ENCODE assay signal across 8 cellular contexts in the genomic region with DNA sequence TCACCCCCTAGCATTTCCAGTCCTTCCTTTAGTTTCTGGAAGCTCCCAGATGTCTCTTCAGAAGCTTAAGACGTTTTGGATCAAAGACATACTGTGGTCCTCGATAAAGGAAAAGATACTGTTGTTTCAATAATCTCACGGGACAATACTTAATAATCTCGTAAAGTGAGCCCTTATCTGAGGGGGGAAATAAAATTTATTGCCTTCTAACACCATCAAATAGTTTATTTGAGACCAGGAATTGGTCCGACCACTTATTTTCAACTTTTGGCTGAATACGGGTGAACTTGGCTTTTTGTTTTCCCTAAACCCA. TPM values are rescaled to one million over a fixed set of nuclear protein-coding genes. Genes with fewer than 3 reads are reported as not detected.
DNase-seq lines count a peak whose midpoint lies in the region; ATAC-seq, FAIRE-seq and TF ChIP-seq lines count a peak whose summit lies in the region.

No MANE protein-coding gene starts in this region.

- H3K9me3 Mint-ChIP-seq in CD4-positive, alpha-beta memory T cell = no peaks in the 10 kb centered on the region
- H3K9me3 Mint-ChIP-seq in osteocyte (ENCODE audit: unreplicated experiment) = peaks cover 4% of the 10 kb centered on the region

- no peaks in the 10 kb centered on the region for H3K27me3 Mint-ChIP-seq in CD4-positive, alpha-beta memory T cell
- peaks cover 3% of the 10 kb centered on the region for H3K27me3 Mint-ChIP-seq in osteocyte (ENCODE audit: unreplicated experiment)

- peak overlapping the region; percentile 91 to 99 (median 99) for H3K27ac Mint-ChIP-seq in CD4-positive, alpha-beta memory T cell
- H3K27ac Mint-ChIP-seq in osteocyte (ENCODE audit: unreplicated experiment) = peak overlapping the region; percentile 100

- no peak for DNase-seq in CD4-positive, alpha-beta memory T cell
- DNase-seq in OCI-LY7 (ENCODE audit: low spot score) (no peak), endothelial cell of umbilical vein (ENCODE audit: low read depth, low spot score) (no peak), osteocyte (ENCODE audit: extremely low spot score, unreplicated experiment) (no peak), COLO829 (ENCODE audit: low spot score) (no peak), NCI-H510A treated with DMSO at 0.1 percent for 48 hours (lab: John Stamatoyannopoulos, UW) (no peak)
- DNase-seq in stimulated activated CD8-positive, alpha-beta memory T cell treated with anti-CD3 and anti-CD28 coated beads, Interleukin-4, amount 100 ng/mL, for 48 hours = no peak

- H3K4me1 Mint-ChIP-seq in CD4-positive, alpha-beta memory T cell = peaks cover 22 to 43% (median 28%) of the 10 kb centered on the region in 4 donors
- peaks cover 18% of the 10 kb centered on the region for H3K4me1 Mint-ChIP-seq in osteocyte (ENCODE audit: unreplicated experiment)

- POLR2A ChIA-PET in CD4-positive, alpha-beta memory T cell (lab: Charles Lee; ENCODE audit: partially characterized antibody) = interaction anchor here (0.9 to 1.9 kb wide), 7 partner anchors 8 to 899 kb away, joined by 3 to 24 read pairs (median 3); a partner anchor contains a TSS
- POLR2A ChIA-PET in OCI-LY7 (lab: Charles Lee) (interaction anchor here (0.6 to 1.7 kb wide), 4 partner anchors 7 to 65 kb away, joined by 3 to 4 read pairs (median 3); no protein-coding TSS in a partner anchor), endothelial cell of umbilical vein (lab: Charles Lee) (no interaction called here)

- intact Hi-C loops in CD4-positive, alpha-beta memory T cell (cut with micrococcal nuclease) = loop anchor here (2.0 to 5.0 kb wide), 2 partner anchors 650 to 1519 kb away; a partner anchor contains a TSS
- intact Hi-C loops in OCI-LY7 (cut with micrococcal nuclease; ENCODE audit: unreplicated experiment) = no loop called here
- intact Hi-C loops in endothelial cell of umbilical vein (cut with micrococcal nuclease) = loop anchor here (2.0 to 5.0 kb wide), 2 partner anchors 52 to 631 kb away; a partner anchor contains a TSS

- peak overlapping the region; percentile 93 to 97 for H3K4me3 ChIP-seq in CD4-positive, alpha-beta memory T cell (ENCODE audit: low read length in 2 of 2)
- H3K4me3 ChIP-seq in OCI-LY7 (ENCODE audit: low read depth, low read length, poor library complexity, severe bottlenecking) = peak overlapping the region; percentile 91
- H3K4me3 ChIP-seq in endothelial cell of umbilical vein (replicated peaks in 1 of 3; ENCODE audit: insufficient read depth in 1 of 3, low read depth in 1 of 3, low read length in 3 of 3) = peak overlapping the region; percentile 90 to 97 (median 94)

- peaks cover 28% of the 10 kb centered on the region for H3K4me1 ChIP-seq in CD4-positive, alpha-beta memory T cell (ENCODE audit: insufficient read depth, low read length)
- peaks cover 20% of the 10 kb centered on the region for H3K4me1 ChIP-seq in OCI-LY7 (ENCODE audit: insufficient read depth, low read length, poor library complexity, severe bottlenecking)
- peaks cover 12% of the 10 kb centered on the region for H3K4me1 ChIP-seq in endothelial cell of umbilical vein (ENCODE audit: control insufficient read depth, extremely low read depth, insufficient read depth, low read length)

- H3K9me3 ChIP-seq in CD4-positive, alpha-beta memory T cell (ENCODE audit: control insufficient read depth in 1 of 2, low read length in 2 of 2) = no peaks in the 10 kb centered on the region
- H3K9me3 ChIP-seq in OCI-LY7 (ENCODE audit: low read length) = no peaks in the 10 kb centered on the region; the same call in 1 of the 2 replicates
- H3K9me3 ChIP-seq in endothelial cell of umbilical vein (replicated peaks; ENCODE audit: control insufficient read depth, insufficient read depth, low read length) = no peaks in the 10 kb centered on the region

- H3K9ac ChIP-seq in endothelial cell of umbilical vein (replicated peaks; ENCODE audit: extremely low read depth, insufficient read depth, low read length) = peak overlapping the region; percentile 82

- H2AFZ ChIP-seq in OCI-LY7 (ENCODE audit: low read length) (peak overlapping the region; percentile 98), endothelial cell of umbilical vein (ENCODE audit: low read depth, low read length) (peak overlapping the region; percentile 69)

- dilution Hi-C loops in endothelial cell of umbilical vein (cut with MboI; ENCODE audit: extremely low pct_ligation_motif_present, low sequenced_read_pairs) = no loop called here

- no peak for FAIRE-seq in endothelial cell of umbilical vein (lab: Jason Lieb, UNC)

- peaks cover 43% of the 10 kb centered on the region for H3K79me2 ChIP-seq in OCI-LY7 (ENCODE audit: insufficient read depth, low read depth, low read length)
- H3K79me2 ChIP-seq in endothelial cell of umbilical vein (ENCODE audit: control insufficient read depth, insufficient read depth, low read length) = peaks cover 42% of the 10 kb centered on the region

- H4K20me1 ChIP-seq in OCI-LY7 (ENCODE audit: insufficient read depth, low read length) (peaks cover 19% of the 10 kb centered on the region), endothelial cell of umbilical vein (replicated peaks; ENCODE audit: control insufficient read depth, extremely low read depth, insufficient read depth, low read length) (no peaks in the 10 kb centered on the region)

- H3K9me2 ChIP-seq in OCI-LY7 (ENCODE audit: insufficient read depth, low read length) = no peaks in the 10 kb centered on the region

- peak overlapping the region; percentile 99 to 100 (median 100) for H3K4me3 Mint-ChIP-seq in CD4-positive, alpha-beta memory T cell
- peak overlapping the region; percentile 100 for H3K4me3 Mint-ChIP-seq in osteocyte (ENCODE audit: unreplicated experiment)

- no peaks in the 10 kb centered on the region for H3K27me3 ChIP-seq in CD4-positive, alpha-beta memory T cell (ENCODE audit: insufficient read depth, low read length)
- no peaks in the 10 kb centered on the region for H3K27me3 ChIP-seq in endothelial cell of umbilical vein (ENCODE audit: control insufficient read depth in 2 of 2, insufficient read depth in 2 of 2, low read length in 2 of 2)

- no peak for TF ChIP-seq POLR2A in endothelial cell of umbilical vein (IDR thresholded peaks at IDR 0.05; ENCODE audit: low read depth, low read length)

- BruUV-seq in OCI-LY7 (replicated peaks; lab: Mats Ljungman, UMichigan) = TSS peak; percentile 94
- BruUV-seq in endothelial cell of umbilical vein (replicated peaks; lab: Mats Ljungman, UMichigan) = no TSS peak

- peaks cover 8 to 20% of the 10 kb centered on the region in 2 donors for H3K36me3 Mint-ChIP-seq in CD4-positive, alpha-beta memory T cell
- peaks cover 5% of the 10 kb centered on the region for H3K36me3 Mint-ChIP-seq in osteocyte (ENCODE audit: unreplicated experiment)

- no peak for ATAC-seq in HG03045 (IDR thresholded peaks at IDR 0.05; ENCODE audit: unreplicated experiment)

- CTCF ChIA-PET in CD4-positive, alpha-beta memory T cell (lab: Charles Lee; ENCODE audit: partially characterized antibody) = interaction anchor here (0.9 to 1.1 kb wide), 2 partner anchors 39 to 65 kb away, joined by 3 to 4 read pairs; no protein-coding TSS in a partner anchor
- CTCF ChIA-PET in OCI-LY7 (lab: Charles Lee; ENCODE audit: unreplicated experiment) (no interaction called here), endothelial cell of umbilical vein (lab: Charles Lee) (no interaction called here)

- peak overlapping the region; percentile 90 for H3K4me2 ChIP-seq in OCI-LY7 (ENCODE audit: low read length)
- H3K4me2 ChIP-seq in endothelial cell of umbilical vein (ENCODE audit: insufficient read depth, low read length) = peak overlapping the region; percentile 94

- H3K9me1 ChIP-seq in endothelial cell of umbilical vein (replicated peaks; ENCODE audit: control insufficient read depth, extremely low read depth, insufficient read depth, low read length) = no peaks in the 10 kb centered on the region

- H3K36me3 ChIP-seq in CD4-positive, alpha-beta memory T cell (ENCODE audit: insufficient read depth, low read length) = no peaks in the 10 kb centered on the region
- H3K36me3 ChIP-seq in OCI-LY7 (ENCODE audit: insufficient read depth, low read length) (peaks cover 25% of the 10 kb centered on the region), endothelial cell of umbilical vein (ENCODE audit: control insufficient read depth in 2 of 2, extremely low read depth in 1 of 2, insufficient read depth in 2 of 2, low read length in 2 of 2) (no peaks in the 10 kb centered on the region)

- no peak for TF ChIP-seq CTCF in OCI-LY7 (conservative IDR thresholded peaks at IDR 0.05; ENCODE audit: low read length)
- no peak for TF ChIP-seq CTCF in endothelial cell of umbilical vein (IDR thresholded peaks at IDR 0.05; ENCODE audit: extremely low read depth in 1 of 2, insufficient read depth in 1 of 2, low read depth in 1 of 2, low read length in 2 of 2)
- no peak for TF ChIP-seq CTCF in osteocyte (IDR thresholded peaks at IDR 0.05)

- peak overlapping the region; percentile 82 for H3K27ac ChIP-seq in CD4-positive, alpha-beta memory T cell (ENCODE audit: low read depth, low read length)
- H3K27ac ChIP-seq in OCI-LY7 (ENCODE audit: low read depth, low read length, poor library complexity, severe bottlenecking) (no peak overlapping the region), endothelial cell of umbilical vein (ENCODE audit: insufficient read depth, low read depth, low read length) (peak overlapping the region; percentile 66)

TF ChIP-seq in endothelial cell of umbilical vein, 7 proteins besides CTCF, POLR2A, EP300 and RAD21:
- no peak for TF ChIP-seq EZH2 (IDR thresholded peaks at IDR 0.05; ENCODE audit: borderline replicate concordance, low read depth, low read length, severe bottlenecking)
- TF ChIP-seq JUN (IDR thresholded peaks at IDR 0.05; ENCODE audit: borderline replicate concordance, insufficient read depth, insufficient read length, low read depth) = no peak
- TF ChIP-seq POLR2AphosphoS5 (IDR thresholded peaks at IDR 0.05; ENCODE audit: insufficient read depth, low read depth, low read length) = no peak

RNA-seq across cellular contexts. Expression of a gene that starts 0.6 kb away (rescaled TPM):
- total RNA-seq in CD4-positive, alpha-beta memory T cell = 10 to 100 TPM; 26.4 to 32.0 TPM
- polyA plus RNA-seq in CD4-positive, alpha-beta memory T cell = 10 to 100 TPM in 1 of 2 donors, 1 to 10 TPM in 1; 9.7 to 18.5 TPM
- total RNA-seq in OCI-LY7 (2014; rRNA removed; shearing (Covaris generic)) = 22.3 and 22.7 TPM in 2 replicates
- total RNA-seq in OCI-LY7 (2022) (43.0 and 43.9 TPM in 2 replicates), endothelial cell of umbilical vein (26.6 and 34.8 TPM in 2 replicates), osteocyte (21.3 and 24.7 TPM in 2 replicates)
- polyA plus RNA-seq in endothelial cell of umbilical vein = 3.2 and 4.2 TPM in 2 replicates
- polyA plus RNA-seq in endothelial cell of umbilical vein (2011; cell fraction: cytosol; rRNA removed) = 5.9 and 6.2 TPM in 2 replicates
- 13.3 and 20.1 TPM in 2 replicates for polyA plus RNA-seq in endothelial cell of umbilical vein (2011; cell fraction: nucleus; rRNA removed)
- 12.5 and 19.0 TPM in 2 replicates for polyA plus RNA-seq in endothelial cell of umbilical vein (2012)
- polyA minus RNA-seq in endothelial cell of umbilical vein = 6.9 and 10.6 TPM in 2 replicates
- polyA minus RNA-seq in endothelial cell of umbilical vein (2011; cell fraction: cytosol; rRNA and poly(A)+ RNA removed) = 17.3 TPM
- polyA minus RNA-seq in endothelial cell of umbilical vein (2011; cell fraction: nucleus; rRNA and poly(A)+ RNA removed) = 23.6 and 35.8 TPM in 2 replicates
